Comparison of ENCODE assay signal across 19 cellular contexts in the genomic region with DNA sequence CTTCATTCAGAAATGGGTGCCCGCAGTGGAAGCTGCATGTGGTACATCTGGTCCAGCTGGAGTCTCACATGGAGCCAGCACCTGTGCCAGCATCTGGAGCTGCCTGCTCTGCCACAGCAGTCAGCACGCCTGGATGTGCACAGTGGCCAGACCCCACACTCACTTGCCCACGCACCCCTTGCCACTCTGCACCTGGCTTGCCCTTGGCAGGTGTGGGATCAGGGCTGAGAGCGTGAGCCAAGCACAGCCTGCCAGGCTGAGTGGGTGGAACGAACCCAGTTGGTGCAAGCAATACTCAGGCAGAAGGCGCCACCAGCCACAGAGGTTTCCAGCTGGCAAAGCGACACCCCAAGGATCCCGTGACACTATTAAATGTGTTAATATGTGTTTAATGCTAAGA.
"Had no signal": no experiment of that assay in that cellular context is flagged by ENCODE, and none has a peak within 500 bp of the region (broad histone marks: within the 10 kb centered on the region; RNA-seq: fewer than 3 reads in every experiment).

No MANE protein-coding gene starts in this region.

- DNase-seq: KBM-7; MV-4-11; NCI-H1048; NCI-H1105; NCI-H1417; NCI-H1436 treated with DMSO at 0.1 percent for 48 hours; NCI-H1694; NCI-H1930; NCI-H2081; NCI-H2107; NCI-H2227 treated with DMSO at 0.1 percent for 48 hours; NCI-H524; NCI-H526 treated with DMSO at 0.1 percent for 48 hours; NCI-H748 treated with DMSO at 0.1 percent for 48 hours; NK-92 treated with Interleukin-12 subunit alpha and Interleukin-12 subunit beta, amount 100 ng/mL, for 24 hours; PC-3; SHP77; SJCRH30 had no signal

- H3K27ac ChIP-seq: RWPE1, SJCRH30 had no signal

- H3K4me1 ChIP-seq: SJCRH30 had no signal

- H3K36me3 ChIP-seq: SJCRH30 had no signal

- H3K4me3 ChIP-seq: SJCRH30 had no signal

- H3K27me3 ChIP-seq: SJCRH30 had no signal

- H3K9me3 ChIP-seq: SJCRH30 had no signal
